Comparison of ENCODE assay signal across 9 cellular contexts in the genomic region with DNA sequence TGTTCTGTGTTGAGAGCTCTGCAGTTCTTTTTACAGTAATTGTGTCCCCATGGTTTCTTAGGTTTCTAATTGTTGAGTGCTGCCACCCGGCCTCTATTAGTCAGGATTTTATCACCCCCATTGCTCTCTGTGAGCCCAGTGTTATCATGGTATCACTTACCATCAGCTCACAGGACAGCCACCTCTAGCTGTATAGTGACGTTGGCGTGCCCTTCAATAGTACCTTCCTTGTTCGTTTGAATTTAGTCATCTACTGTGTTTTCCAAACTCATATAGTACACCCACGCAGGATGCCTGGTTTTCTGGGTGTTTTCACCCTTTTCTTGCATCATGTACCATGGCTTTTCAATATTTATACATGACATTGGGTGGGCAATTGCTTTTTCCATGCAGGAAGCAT. TPM values are rescaled to one million over a fixed set of nuclear protein-coding genes. Genes with fewer than 3 reads are reported as not detected.
"Had no signal": no experiment of that assay in that cellular context is flagged by ENCODE, and none has a peak within 500 bp of the region (broad histone marks: within the 10 kb centered on the region; RNA-seq: fewer than 3 reads in every experiment).

No MANE protein-coding gene starts in this region.

- DNase-seq: GM23248, GOT3, H7, HFFc6, IMR-90, KBM-7 had no signal

- H3K9ac ChIP-seq: GM23248 had no signal

- H3K9me3 Mint-ChIP-seq: HFFc6 had no signal

- H3K27ac Mint-ChIP-seq: HFFc6 had no signal

- H3K4me3 Mint-ChIP-seq: HFFc6 had no signal

- H3K4me3 ChIP-seq: GM23248, HAP-1 had no signal

- H3K9me3 ChIP-seq: HAP-1 had no signal

- H3K36me3 ChIP-seq: HAP-1 had no signal

- H3K27ac ChIP-seq: GM23248, HL-60 had no signal

- H3K4me1 ChIP-seq: HAP-1 had no signal

- ATAC-seq: HCT116 had no signal

RNA-seq across cellular contexts. Expression of a gene that starts 11.0 kb away (rescaled TPM):
- total RNA-seq: H7 had no signal
